1 cellular context compared by ENCODE assay signal in the genomic region with DNA sequence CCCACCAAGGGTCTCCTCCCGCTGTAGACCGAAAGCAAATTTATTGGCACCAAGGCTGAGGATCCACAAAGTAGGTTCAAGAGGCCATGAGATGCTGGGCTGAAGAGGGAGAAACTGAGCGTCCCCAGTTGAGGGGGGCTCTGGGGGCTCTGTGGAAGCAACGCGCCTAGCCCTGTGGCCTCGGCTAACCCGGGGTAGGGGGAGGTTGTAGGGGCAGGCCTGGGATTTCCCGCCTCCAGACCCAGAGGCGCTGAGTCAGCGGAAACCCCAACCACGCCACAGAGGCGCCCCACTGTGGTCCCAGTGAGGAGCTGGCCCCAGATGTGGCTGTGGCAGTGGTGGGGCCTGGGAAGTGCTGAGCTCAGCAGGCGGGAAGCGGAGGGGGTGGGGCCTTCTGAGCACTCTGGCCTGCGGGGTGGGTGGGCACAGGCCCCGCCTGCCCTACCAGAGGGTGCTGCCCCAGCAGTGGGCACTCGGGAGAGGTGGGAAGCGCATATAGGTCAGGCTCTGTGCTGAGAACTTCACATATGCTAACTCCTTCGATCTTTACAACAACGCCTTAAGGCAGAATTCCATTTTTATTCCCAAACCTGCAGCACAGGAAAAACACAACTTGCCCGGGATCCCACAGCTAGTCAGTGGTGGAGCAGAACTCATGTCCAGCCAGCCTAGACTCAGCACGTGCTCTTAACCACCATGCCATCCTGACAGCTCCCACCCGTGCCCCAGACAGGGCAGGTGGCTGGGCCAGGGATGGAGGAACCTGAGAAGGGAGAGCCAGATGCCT.
TF ChIP-seq lines count a peak whose summit lies in the region.

No MANE protein-coding gene starts in this region.

TF ChIP-seq in GM12878, 131 proteins besides CTCF, POLR2A, EP300 and RAD21 (continued from another document):
- TF ChIP-seq, protein P1, sequence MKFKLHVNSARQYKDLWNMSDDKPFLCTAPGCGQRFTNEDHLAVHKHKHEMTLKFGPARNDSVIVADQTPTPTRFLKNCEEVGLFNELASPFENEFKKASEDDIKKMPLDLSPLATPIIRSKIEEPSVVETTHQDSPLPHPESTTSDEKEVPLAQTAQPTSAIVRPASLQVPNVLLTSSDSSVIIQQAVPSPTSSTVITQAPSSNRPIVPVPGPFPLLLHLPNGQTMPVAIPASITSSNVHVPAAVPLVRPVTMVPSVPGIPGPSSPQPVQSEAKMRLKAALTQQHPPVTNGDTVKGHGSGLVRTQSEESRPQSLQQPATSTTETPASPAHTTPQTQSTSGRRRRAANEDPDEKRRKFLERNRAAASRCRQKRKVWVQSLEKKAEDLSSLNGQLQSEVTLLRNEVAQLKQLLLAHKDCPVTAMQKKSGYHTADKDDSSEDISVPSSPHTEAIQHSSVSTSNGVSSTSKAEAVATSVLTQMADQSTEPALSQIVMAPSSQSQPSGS (IDR thresholded peaks at IDR 0.05; ENCODE audit: low read length) = no peak
- TF ChIP-seq TCF7 (IDR thresholded peaks at IDR 0.05; ENCODE audit: borderline replicate concordance) = no peak
TF ChIP-seq in GM12878: peak in this region for 22.
